ENCODE assay signal across 1 cellular context in the genomic region with DNA sequence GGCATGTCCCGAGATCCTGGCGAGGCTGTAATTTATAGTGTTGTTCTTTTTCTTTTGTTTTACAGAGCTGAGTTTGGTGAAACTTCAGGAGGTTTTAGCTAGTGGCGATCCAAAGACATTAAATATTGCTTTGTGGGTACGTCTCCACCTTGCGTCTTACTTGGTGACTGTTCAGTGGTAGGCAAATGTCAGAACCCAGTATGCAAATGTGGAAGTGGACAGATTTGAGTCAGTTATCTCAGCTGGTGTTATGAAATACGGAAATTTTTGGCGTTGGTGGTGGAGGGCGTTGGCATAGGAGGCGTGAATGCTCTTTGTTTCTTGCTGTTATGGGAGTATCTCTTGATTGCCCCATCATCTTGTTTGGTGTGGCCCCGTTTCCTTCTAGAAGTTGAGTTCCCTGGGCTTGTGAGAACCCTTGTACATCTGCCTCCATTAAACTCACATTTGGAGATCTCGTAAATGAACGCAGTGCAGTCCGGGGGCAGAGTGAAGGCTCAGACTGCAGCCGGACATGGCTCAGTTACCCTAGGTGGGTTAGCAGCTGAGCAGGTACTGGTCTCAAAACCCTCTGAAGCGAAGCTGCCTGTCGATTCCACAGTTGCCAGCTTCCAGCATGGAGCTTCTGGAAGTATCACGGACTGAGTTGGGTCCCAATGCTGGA.
TF ChIP-seq lines count a peak whose summit lies in the region.

No MANE protein-coding gene starts in this region.

TF ChIP-seq in SK-N-SH treated with all-trans-retinoic acid at 6 μM for 48 hours, 23 proteins besides CTCF, POLR2A, EP300 and RAD21 (continued from another document):
- TF ChIP-seq ZNF8 (CRISPR knock-in tag; IDR thresholded peaks at IDR 0.05) (no peak), ESRRG (CRISPR knock-in tag; IDR thresholded peaks at IDR 0.05) (no peak), ZC3H10 (CRISPR knock-in tag; IDR thresholded peaks at IDR 0.05) (no peak), OSR1 (CRISPR knock-in tag; IDR thresholded peaks at IDR 0.05) (no peak), GLIS3 (CRISPR knock-in tag; IDR thresholded peaks at IDR 0.05) (no peak)
